9 cellular contexts compared by ENCODE assay signal in the genomic region with DNA sequence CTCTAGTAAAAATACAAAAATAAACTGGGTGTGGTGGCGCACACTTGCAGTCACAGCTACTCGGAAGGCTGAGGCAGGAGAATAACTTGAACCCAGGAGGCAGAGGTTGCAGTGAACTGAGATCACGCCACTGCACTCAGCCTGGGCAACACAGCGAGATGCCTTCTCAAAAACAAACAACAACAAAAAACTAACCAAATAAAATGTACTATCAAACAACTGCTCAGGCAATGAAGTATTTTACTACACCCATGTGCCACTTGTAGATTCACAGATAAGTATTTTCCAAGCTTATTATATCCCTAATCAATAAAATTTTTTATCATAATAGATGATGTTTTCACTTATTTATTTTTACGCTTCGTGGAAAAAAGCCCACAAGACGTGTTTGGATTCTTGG. TPM values are rescaled to one million over a fixed set of nuclear protein-coding genes. Genes with fewer than 3 reads are reported as not detected.
DNase-seq lines count a peak whose midpoint lies in the region; ATAC-seq and TF ChIP-seq lines count a peak whose summit lies in the region.
"Had no signal": no experiment of that assay in that cellular context is flagged by ENCODE, and none has a peak within 500 bp of the region (broad histone marks: within the 10 kb centered on the region; RNA-seq: fewer than 3 reads in every experiment).

No MANE protein-coding gene starts in this region.

- H3K9me3 Mint-ChIP-seq in CD4-positive, alpha-beta T cell: no peaks in the 10 kb centered on the region
- no peaks in the 10 kb centered on the region for H3K9me3 Mint-ChIP-seq in endothelial cell (ENCODE audit: unreplicated experiment)

- H3K4me1 ChIP-seq in OCI-LY7 (ENCODE audit: insufficient read depth, low read length, poor library complexity, severe bottlenecking) (peaks cover 11% of the 10 kb centered on the region), osteoblast (ENCODE audit: insufficient read depth, low read length) (no peaks in the 10 kb centered on the region)

- peak overlapping the region; percentile 99 for H3K27ac Mint-ChIP-seq in CD4-positive, alpha-beta T cell
- H3K27ac Mint-ChIP-seq in endothelial cell (ENCODE audit: unreplicated experiment): peak overlapping the region; percentile 100

- peaks cover 19% of the 10 kb centered on the region for H3K4me1 Mint-ChIP-seq in CD4-positive, alpha-beta T cell (ENCODE audit: low read depth)
- H3K4me1 Mint-ChIP-seq in endothelial cell (ENCODE audit: unreplicated experiment): peaks cover 3% of the 10 kb centered on the region

- H2AFZ ChIP-seq in OCI-LY7 (ENCODE audit: low read length) (peak overlapping the region; percentile 95), osteoblast (ENCODE audit: low read length) (peak overlapping the region; percentile 97)

- H3K36me3 ChIP-seq in OCI-LY7 (ENCODE audit: insufficient read depth, low read length) (no peaks in the 10 kb centered on the region), osteoblast (ENCODE audit: insufficient read depth, low read length) (no peaks in the 10 kb centered on the region)

- BruUV-seq in OCI-LY7 (replicated peaks; lab: Mats Ljungman, UMichigan): no TSS peak

- H3K4me2 ChIP-seq in OCI-LY7 (ENCODE audit: low read length) (peak overlapping the region; percentile 87), osteoblast (ENCODE audit: insufficient read depth, low read length) (peak overlapping the region; percentile 94)

- H3K9me3 ChIP-seq in CD4-positive, alpha-beta T cell (ENCODE audit: control insufficient read depth, low read length): no peaks in the 10 kb centered on the region
- H3K9me3 ChIP-seq in OCI-LY7 (ENCODE audit: low read length): no peaks in the 10 kb centered on the region
- no peaks in the 10 kb centered on the region for H3K9me3 ChIP-seq in osteoblast (ENCODE audit: low read depth, low read length)

- intact Hi-C loops in CD4-positive, alpha-beta T cell (cut with DNase I, micrococcal nuclease): loop anchor here (2.0 to 10.0 kb wide), 7 partner anchors 126 to 1012 kb away; a partner anchor contains a TSS
- intact Hi-C loops in OCI-LY7 (cut with micrococcal nuclease; ENCODE audit: unreplicated experiment): loop anchor here (2.0 to 10.0 kb wide), 5 partner anchors 191 to 609 kb away; a partner anchor contains a TSS

- TF ChIP-seq CTCF in CD4-positive, alpha-beta T cell (IDR thresholded peaks at IDR 0.05): no peak
- TF ChIP-seq CTCF in OCI-LY7 (conservative IDR thresholded peaks at IDR 0.05; ENCODE audit: low read length): no peak
- TF ChIP-seq CTCF in endothelial cell (IDR thresholded peaks at IDR 0.05; ENCODE audit: unreplicated experiment): no peak
- TF ChIP-seq CTCF in osteoblast (IDR thresholded peaks at IDR 0.05; ENCODE audit: extremely low read depth, low read depth, low read length): no peak

- H4K20me1 ChIP-seq in OCI-LY7 (ENCODE audit: insufficient read depth, low read length): no peaks in the 10 kb centered on the region
- no peaks in the 10 kb centered on the region for H4K20me1 ChIP-seq in osteoblast (ENCODE audit: insufficient read depth, low read length)

- H3K27me3 Mint-ChIP-seq in CD4-positive, alpha-beta T cell: no peaks in the 10 kb centered on the region
- peaks cover 3% of the 10 kb centered on the region for H3K27me3 Mint-ChIP-seq in endothelial cell (ENCODE audit: unreplicated experiment)

- no peaks in the 10 kb centered on the region for H3K9me2 ChIP-seq in OCI-LY7 (ENCODE audit: insufficient read depth, low read length)

- POLR2A ChIA-PET in CD4-positive, alpha-beta T cell (lab: Charles Lee): interaction anchor here (1.0 to 2.5 kb wide), 7 partner anchors 25 to 1009 kb away, joined by 3 to 16 read pairs (median 7); a partner anchor contains a TSS
- POLR2A ChIA-PET in OCI-LY7 (lab: Charles Lee): no interaction called here

- H3K27ac ChIP-seq in CD4-positive, alpha-beta T cell (ENCODE audit: low read depth, low read length): peak overlapping the region; percentile 90
- no peak overlapping the region for H3K27ac ChIP-seq in OCI-LY7 (ENCODE audit: low read depth, low read length, poor library complexity, severe bottlenecking)
- H3K27ac ChIP-seq in osteoblast (ENCODE audit: low read depth, low read length): peak overlapping the region; percentile 97

- H3K4me3 Mint-ChIP-seq in CD4-positive, alpha-beta T cell: peak overlapping the region; percentile 95
- H3K4me3 Mint-ChIP-seq in endothelial cell (ENCODE audit: unreplicated experiment): peak overlapping the region; percentile 93

- peaks cover 7% of the 10 kb centered on the region for H3K36me3 Mint-ChIP-seq in CD4-positive, alpha-beta T cell (ENCODE audit: low read depth)
- H3K36me3 Mint-ChIP-seq in endothelial cell (ENCODE audit: low read depth, unreplicated experiment): no peaks in the 10 kb centered on the region

- no peak for ATAC-seq in CD4-positive, alpha-beta T cell (ENCODE audit: poor library complexity)
- ATAC-seq in HG03139 (IDR thresholded peaks at IDR 0.05; ENCODE audit: unreplicated experiment): no peak
- ATAC-seq in HG03378 (IDR thresholded peaks at IDR 0.05; ENCODE audit: unreplicated experiment): no peak

- DNase-seq in CD4-positive, alpha-beta T cell: no peak
- DNase-seq in OCI-LY7 (ENCODE audit: low spot score) (no peak), endothelial cell (ENCODE audit: low spot score) (no peak), osteoblast (ENCODE audit: insufficient read length, low spot score, missing footprints) (peak; percentile 54), NCI-H2081 (lab: John Stamatoyannopoulos, UW) (no peak), NCI-H2171 treated with DMSO at 0.1 percent for 48 hours (lab: John Stamatoyannopoulos, UW) (no peak)
- DNase-seq: activated CD4-positive, alpha-beta T cell treated with anti-CD3 and anti-CD28 coated beads for 48 hours had no signal

- CTCF ChIA-PET in CD4-positive, alpha-beta T cell (lab: Charles Lee): no interaction called here
- CTCF ChIA-PET in OCI-LY7 (lab: Charles Lee; ENCODE audit: unreplicated experiment): no interaction called here

- H3K27me3 ChIP-seq in CD4-positive, alpha-beta T cell (ENCODE audit: control insufficient read depth, insufficient read depth, low read length): no peaks in the 10 kb centered on the region
- H3K27me3 ChIP-seq in osteoblast (ENCODE audit: insufficient read depth, low read length): no peaks in the 10 kb centered on the region

- H3K4me3 ChIP-seq in OCI-LY7 (ENCODE audit: low read depth, low read length, poor library complexity, severe bottlenecking) (peak overlapping the region; percentile 89), osteoblast (ENCODE audit: insufficient read depth, low read length) (peak overlapping the region; percentile 82)

- no peaks in the 10 kb centered on the region for H3K79me2 ChIP-seq in OCI-LY7 (ENCODE audit: insufficient read depth, low read depth, low read length)
- H3K79me2 ChIP-seq in osteoblast (ENCODE audit: insufficient read depth, low read length): no peaks in the 10 kb centered on the region

RNA-seq across cellular contexts. Expression of a gene that starts 0.9 kb away (rescaled TPM):
- total RNA-seq in CD4-positive, alpha-beta T cell: under 1 TPM; 0.30 to 0.75 TPM
- 0.15 and 0.98 TPM in 2 replicates for total RNA-seq in OCI-LY7 (2014; rRNA removed; shearing (Covaris generic))
- 2.0 and 3.4 TPM in 2 replicates for total RNA-seq in OCI-LY7 (2022)
- total RNA-seq in endothelial cell (ENCODE audit: unreplicated experiment): 0.69 TPM
- 1.1 and 1.5 TPM in 2 replicates for total RNA-seq in osteoblast

RNA-seq across cellular contexts. Expression of a gene that starts 31.8 kb away (rescaled TPM):
- total RNA-seq in CD4-positive, alpha-beta T cell: 1 to 10 TPM; 5.5 to 5.9 TPM
- not detected in 2 replicates for total RNA-seq in OCI-LY7 (2014; rRNA removed; shearing (Covaris generic))
- total RNA-seq in OCI-LY7 (2022): not detected in 2 replicates
- total RNA-seq in endothelial cell (ENCODE audit: unreplicated experiment): 12.2 TPM
- total RNA-seq in osteoblast: 29.0 and 33.3 TPM in 2 replicates

Comparison
In these comparisons a context has a peak if more than half of its experiments do, and no peak if none do; other contexts are left out.
1. RNA of a gene that starts 31.8 kb away (total RNA-seq): 29.0 to 33.3 TPM in osteoblast, 12.2 TPM in endothelial cell (single experiment) and 5.5 to 5.9 TPM in CD4-positive, alpha-beta T cell; not detected in OCI-LY7; every median in the first group is over 4 times any median in the second.